10 cellular contexts compared by ENCODE assay signal in genomic region chr10:10830316-10831061, GRCh38.
DNase-seq lines count a peak whose midpoint lies in the region; ATAC-seq and TF ChIP-seq lines count a peak whose summit lies in the region.
"Had no signal": no experiment of that assay in that cellular context is flagged by ENCODE, and none has a peak within 500 bp of the region (broad histone marks: within the 10 kb centered on the region; RNA-seq: fewer than 3 reads in every experiment).

No MANE protein-coding gene starts in this region.

- no peaks in the 10 kb centered on the region for H3K27me3 Mint-ChIP-seq in chondrocyte (ENCODE audit: low read depth)

- peak overlapping the region in 2 of 5 donors; percentile 44 to 80 for H3K9ac ChIP-seq in subcutaneous abdominal adipose tissue (ENCODE audit: low read length in 5 of 5)

- peak overlapping the region; percentile 99 for H3K27ac Mint-ChIP-seq in chondrocyte (ENCODE audit: unreplicated experiment)
- H3K27ac Mint-ChIP-seq: activated naive CD4-positive, alpha-beta T cell treated with anti-CD3 and anti-CD28 coated beads, Interleukin-2, amount 50 U/mL, for 24 hours had no signal

- peaks cover 50% of the 10 kb centered on the region for H3K4me1 Mint-ChIP-seq in chondrocyte (ENCODE audit: low read depth)
- H3K4me1 Mint-ChIP-seq: activated naive CD4-positive, alpha-beta T cell treated with anti-CD3 and anti-CD28 coated beads, Interleukin-2, amount 50 U/mL, for 24 hours had no signal

- no peak for TF ChIP-seq CTCF in chondrocyte (IDR thresholded peaks at IDR 0.05)

- no peaks in the 10 kb centered on the region for H3K36me3 Mint-ChIP-seq in chondrocyte (ENCODE audit: low read depth)
- H3K36me3 Mint-ChIP-seq: activated naive CD4-positive, alpha-beta T cell treated with anti-CD3 and anti-CD28 coated beads, Interleukin-2, amount 50 U/mL, for 24 hours had no signal

- H3K9me3 ChIP-seq in subcutaneous abdominal adipose tissue (ENCODE audit: control insufficient read depth in 5 of 5, low read length in 5 of 5): peaks cover 0 to 2% (median 0%) of the 10 kb centered on the region in 5 donors
- H3K9me3 ChIP-seq: neutrophil had no signal

- H3K27ac ChIP-seq in subcutaneous abdominal adipose tissue (ENCODE audit: low read depth, low read length): peak overlapping the region; percentile 89
- H3K27ac ChIP-seq: neutrophil had no signal

- H3K4me3 Mint-ChIP-seq in chondrocyte (ENCODE audit: unreplicated experiment): peak overlapping the region; percentile 5
- H3K4me3 Mint-ChIP-seq: activated naive CD4-positive, alpha-beta T cell treated with anti-CD3 and anti-CD28 coated beads, Interleukin-2, amount 50 U/mL, for 24 hours had no signal

- no peak for ATAC-seq in GM18858 (IDR thresholded peaks at IDR 0.05; ENCODE audit: unreplicated experiment)
- no peak for ATAC-seq in GM21576 (IDR thresholded peaks at IDR 0.05; ENCODE audit: unreplicated experiment)
- no peak for ATAC-seq in HG02840 (IDR thresholded peaks at IDR 0.05; ENCODE audit: low FRiP score, unreplicated experiment)

- no peaks in the 10 kb centered on the region for H3K36me3 ChIP-seq in subcutaneous abdominal adipose tissue (ENCODE audit: control insufficient read depth in 5 of 5, insufficient read depth in 5 of 5, low read length in 5 of 5)
- H3K36me3 ChIP-seq: neutrophil had no signal

- H3K27me3 ChIP-seq in subcutaneous abdominal adipose tissue (ENCODE audit: control insufficient read depth in 5 of 5, insufficient read depth in 4 of 5, low read length in 5 of 5): no peaks in the 10 kb centered on the region
- H3K27me3 ChIP-seq: neutrophil had no signal

- H3K9me3 Mint-ChIP-seq in chondrocyte (ENCODE audit: low read depth): no peaks in the 10 kb centered on the region
- H3K9me3 Mint-ChIP-seq: activated naive CD4-positive, alpha-beta T cell treated with anti-CD3 and anti-CD28 coated beads, Interleukin-2, amount 50 U/mL, for 24 hours had no signal

- peak overlapping the region in 2 of 5 donors; percentile 6 to 13 for H3K4me3 ChIP-seq in subcutaneous abdominal adipose tissue (ENCODE audit: low read depth in 1 of 5, low read length in 5 of 5)

- H3K4me1 ChIP-seq in subcutaneous abdominal adipose tissue (ENCODE audit: control insufficient read depth in 5 of 5, insufficient read depth in 5 of 5, low read length in 5 of 5): peaks cover 4 to 17% (median 12%) of the 10 kb centered on the region in 5 donors

- DNase-seq in HT1080 (ENCODE audit: low read depth) (peak; percentile 47), chondrocyte (ENCODE audit: low spot score) (no peak), kidney glomerular epithelial cell (lab: John Stamatoyannopoulos, UW) (peak; percentile 52), GM19240 (ENCODE audit: insufficient read length, low spot score) (no peak)

Comparison
In these comparisons a context has a peak if more than half of its experiments do, and no peak if none do; other contexts are left out.
1. DNase-seq: peak in HT1080 (single experiment) and kidney glomerular epithelial cell (single experiment); none in chondrocyte (single experiment) and GM19240 (single experiment).